Comparison of ENCODE assay signal across 29 cellular contexts in the genomic region with DNA sequence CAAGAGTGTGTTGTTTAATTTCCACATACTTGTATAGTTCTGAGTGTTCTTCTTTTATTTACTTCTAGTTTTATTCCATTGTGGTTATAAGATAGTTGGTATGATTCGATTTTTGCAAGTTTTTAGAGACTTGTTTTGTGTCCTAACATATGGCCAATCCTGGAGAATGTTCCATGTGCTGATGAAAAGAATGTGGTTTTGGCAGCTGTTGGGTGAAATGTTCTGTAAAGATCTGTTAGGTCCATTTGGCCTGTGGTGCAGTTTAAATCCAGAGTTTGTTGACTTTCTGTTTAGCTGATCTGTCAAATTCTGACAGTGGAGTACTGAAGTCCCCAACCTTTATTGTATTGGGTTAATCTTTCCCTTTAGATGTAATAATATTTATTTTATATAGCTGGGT.
"Had no signal": no experiment of that assay in that cellular context is flagged by ENCODE, and none has a peak within 500 bp of the region (broad histone marks: within the 10 kb centered on the region; RNA-seq: fewer than 3 reads in every experiment).

No MANE protein-coding gene starts in this region.

- H3K27ac Mint-ChIP-seq: activated CD4-positive, alpha-beta memory T cell treated with anti-CD3 and anti-CD28 coated beads, Interleukin-2, amount 10 ng/mL, durations not matched to agents 7 days and 5 days; activated CD4-positive, alpha-beta T cell treated with anti-CD3 and anti-CD28 coated beads for 36 hours; activated CD4-positive, alpha-beta T cell treated with anti-CD3 and anti-CD28 coated beads, Interleukin-2, amount 10 ng/mL, durations not matched to agents 24 days and 14 days; activated naive CD8-positive, alpha-beta T cell treated with anti-CD3 and anti-CD28 coated beads, Interleukin-2, amount 10 ng/mL, durations not matched to agents 7 days and 5 days; activated T-cell treated with anti-CD3 and anti-CD28 coated beads, Interleukin-2, amount 50 U/mL, for 24 hours; activated T-cell treated with anti-CD3 and anti-CD28 coated beads, Interleukin-2, amount 50 U/mL, for 72 hours; activated T-helper 17 cell treated with anti-CD3 and anti-CD28 coated beads, Interleukin-2, amount 50 U/mL, for 72 hours; dendritic cell treated with granulocyte-macrophage colony-stimulating factor and Interleukin-4, amounts not matched to agents 40 ng/mL and 50 ng/mL, for 4 days; endodermal cell had no signal

- ATAC-seq: activated CD4-positive, alpha-beta T cell treated with anti-CD3 and anti-CD28 coated beads for 36 hours; activated T-cell treated with anti-CD3 and anti-CD28 coated beads, Interleukin-2, amount 50 U/mL, for 72 hours; activated T-helper 17 cell treated with anti-CD3 and anti-CD28 coated beads, Interleukin-2, amount 50 U/mL, for 72 hours; body of pancreas; esophagus mucosa; foreskin keratinocyte; gastrocnemius medialis; heart right ventricle had no signal

- H3K4me1 Mint-ChIP-seq: activated CD4-positive, alpha-beta memory T cell treated with anti-CD3 and anti-CD28 coated beads, Interleukin-2, amount 10 ng/mL, durations not matched to agents 7 days and 5 days; activated T-helper 17 cell treated with anti-CD3 and anti-CD28 coated beads, Interleukin-2, amount 50 U/mL, for 72 hours; endodermal cell had no signal

- H3K4me3 ChIP-seq: body of pancreas, colonic mucosa, dorsolateral prefrontal cortex, gastrocnemius medialis, heart right ventricle had no signal

- DNase-seq: activated CD4-positive, alpha-beta memory T cell treated with anti-CD3 and anti-CD28 coated beads, Interleukin-2, amount 10 ng/mL, durations not matched to agents 7 days and 5 days; activated CD4-positive, alpha-beta T cell treated with anti-CD3 and anti-CD28 coated beads for 36 hours; activated CD4-positive, alpha-beta T cell treated with anti-CD3 and anti-CD28 coated beads, Interleukin-2, amount 10 ng/mL, durations not matched to agents 24 days and 14 days; activated CD4-positive, CD25-positive, alpha-beta regulatory T cell; activated CD4-positive, CD25-positive, alpha-beta regulatory T cell treated with anti-CD3 and anti-CD28 coated beads, Interleukin-2, amount 50 U/mL, for 72 hours; activated CD8-positive, alpha-beta memory T cell treated with anti-CD3 and anti-CD28 coated beads, Interleukin-2, amount 50 U/mL, for 48 hours; activated effector memory CD4-positive, alpha-beta T cell treated with Interleukin-2 at 50 U/mL for 16 hours; activated gamma-delta T cell treated with Interleukin-2 at 50 U/mL for 16 hours; activated naive CD4-positive, alpha-beta T cell treated with anti-CD3 and anti-CD28 coated beads, Interleukin-2, amount 50 U/mL, for 16 hours; activated naive CD4-positive, alpha-beta T cell treated with Interleukin-2 at 50 U/mL for 16 hours; activated naive CD8-positive, alpha-beta T cell treated with anti-CD3 and anti-CD28 coated beads, Interleukin-2, amount 10 ng/mL, durations not matched to agents 7 days and 5 days; activated T-cell treated with anti-CD3 and anti-CD28 coated beads for 4 hours; activated T-cell treated with anti-CD3 and anti-CD28 coated beads, Interleukin-2, amount 50 U/mL, for 24 hours; activated T-cell treated with anti-CD3 and anti-CD28 coated beads, Interleukin-2, amount 50 U/mL, for 72 hours; amniotic stem cell; anterior cingulate cortex; body of pancreas; caudate nucleus; colonic mucosa; dorsolateral prefrontal cortex; effector memory CD4-positive, alpha-beta T cell; endodermal cell; foreskin keratinocyte; gastrocnemius medialis; heart right ventricle; T-helper 2 cell had no signal

- H3K4me3 Mint-ChIP-seq: activated CD4-positive, alpha-beta memory T cell treated with anti-CD3 and anti-CD28 coated beads, Interleukin-2, amount 10 ng/mL, durations not matched to agents 7 days and 5 days; activated CD4-positive, alpha-beta T cell treated with anti-CD3 and anti-CD28 coated beads for 36 hours; activated CD4-positive, alpha-beta T cell treated with anti-CD3 and anti-CD28 coated beads, Interleukin-2, amount 10 ng/mL, durations not matched to agents 24 days and 14 days; activated naive CD8-positive, alpha-beta T cell treated with anti-CD3 and anti-CD28 coated beads, Interleukin-2, amount 10 ng/mL, durations not matched to agents 7 days and 5 days; activated T-cell treated with anti-CD3 and anti-CD28 coated beads, Interleukin-2, amount 50 U/mL, for 24 hours; activated T-cell treated with anti-CD3 and anti-CD28 coated beads, Interleukin-2, amount 50 U/mL, for 72 hours; activated T-helper 17 cell treated with anti-CD3 and anti-CD28 coated beads, Interleukin-2, amount 50 U/mL, for 72 hours; dendritic cell treated with granulocyte-macrophage colony-stimulating factor and Interleukin-4, amounts not matched to agents 40 ng/mL and 50 ng/mL, for 4 days; endodermal cell had no signal
